Comparison of ENCODE assay signal across 1 cellular context in genomic region chr4:185107574-185107973, GRCh38.
TF ChIP-seq lines count a peak whose summit lies in the region.

No MANE protein-coding gene starts in this region.

TF ChIP-seq in K562, 482 proteins besides CTCF, POLR2A, EP300 and RAD21:
- TF ChIP-seq PRDM10 (IDR thresholded peaks at IDR 0.05; ENCODE audit: partially characterized antibody), result peak; percentile 95
- peak; percentile 69 for TF ChIP-seq PKNOX1 (IDR thresholded peaks at IDR 0.05)
